Comparison of ENCODE assay signal across 8 cellular contexts in genomic region chr15:48800811-48801460, GRCh38. TPM values are rescaled to one million over a fixed set of nuclear protein-coding genes. Genes with fewer than 3 reads are reported as not detected.
DNase-seq lines count a peak whose midpoint lies in the region; ATAC-seq and TF ChIP-seq lines count a peak whose summit lies in the region.

No MANE protein-coding gene starts in this region.

- no peak overlapping the region for H3K4me3 Mint-ChIP-seq in neural progenitor cell

- peaks cover 32% of the 10 kb centered on the region for H3K4me1 Mint-ChIP-seq in neural progenitor cell

- no peak overlapping the region for H3K9ac ChIP-seq in neural progenitor cell

- ATAC-seq in HG03025 (IDR thresholded peaks at IDR 0.05; ENCODE audit: low FRiP score, unreplicated experiment) = no peak

- no peak overlapping the region for H2AFZ ChIP-seq in neural progenitor cell (replicated peaks)

- H3K27me3 Mint-ChIP-seq in neural progenitor cell (ENCODE audit: insufficient read depth, low read depth) = no peaks in the 10 kb centered on the region

- H3K79me2 ChIP-seq in neural progenitor cell (ENCODE audit: low read depth) = peaks cover 73% of the 10 kb centered on the region

- no peaks in the 10 kb centered on the region for H3K27me3 ChIP-seq in neural progenitor cell

- peaks cover 4% of the 10 kb centered on the region for H3K36me3 Mint-ChIP-seq in neural progenitor cell

- peak overlapping the region; percentile 21 for H3K27ac Mint-ChIP-seq in neural progenitor cell

- peak; percentile 46 for TF ChIP-seq CTCF in neural progenitor cell (IDR thresholded peaks at IDR 0.05)

- peaks cover 6% of the 10 kb centered on the region for H3F3A ChIP-seq in neural progenitor cell (ENCODE audit: low read depth)

- peak overlapping the region; percentile 59 for H3K27ac ChIP-seq in neural progenitor cell
- no peak overlapping the region for H3K27ac ChIP-seq in substantia nigra (ENCODE audit: low read depth, low read length, poor library complexity, severe bottlenecking)

- H3K9me3 ChIP-seq in neural progenitor cell (ENCODE audit: low read depth) = no peaks in the 10 kb centered on the region

- DNase-seq in ELR (ENCODE audit: low read depth) (peak; percentile 53), NCI-H1694 treated with DMSO at 0.1 percent for 48 hours (lab: John Stamatoyannopoulos, UW) (peak; percentile 12), dermis blood vessel endothelial cell (peak; percentile 70), neural progenitor cell (ENCODE audit: low spot score) (no peak), substantia nigra (lab: John Stamatoyannopoulos, UW) (no peak), KG1 (lab: John Stamatoyannopoulos, UW) (no peak)
- DNase-seq in activated CD8-positive, alpha-beta memory T cell treated with anti-CD3 and anti-CD28 coated beads, Interleukin-2, amount 50 U/mL, for 48 hours = no peak

- peaks cover 50% of the 10 kb centered on the region for H3K4me1 ChIP-seq in neural progenitor cell

- H4K20me1 ChIP-seq in neural progenitor cell (ENCODE audit: low read depth) = no peaks in the 10 kb centered on the region

- peak overlapping the region; percentile 25 for H3K4me2 ChIP-seq in neural progenitor cell

- no peaks in the 10 kb centered on the region for H3K36me3 ChIP-seq in neural progenitor cell

- H3K4me3 ChIP-seq in neural progenitor cell = no peak overlapping the region

- H3K9me3 Mint-ChIP-seq in neural progenitor cell = no peaks in the 10 kb centered on the region

RNA-seq across cellular contexts. Expression of gene CEP152, which starts 9.9 kb away (rescaled TPM):
- total RNA-seq in dermis blood vessel endothelial cell (3.6 and 8.4 TPM in 2 replicates), neural progenitor cell (ENCODE audit: low replicate concordance) (23.5 and 191 TPM in 2 replicates)

Comparison
In these comparisons a context has a peak if more than half of its experiments do, and no peak if none do; other contexts are left out.
1. DNase-seq: peak in ELR (single experiment), NCI-H1694 treated with DMSO at 0.1 percent for 48 hours (single experiment) and dermis blood vessel endothelial cell (single experiment); none in neural progenitor cell (single experiment), activated CD8-positive, alpha-beta memory T cell treated with anti-CD3 and anti-CD28 coated beads, Interleukin-2, amount 50 U/mL, for 48 hours (single experiment), substantia nigra (0 of 49) and KG1 (single experiment).